In genomic region chr6:27188885-27189418, GRCh38 we compare ENCODE assay signal across 1 cellular context.
TF ChIP-seq lines count a peak whose summit lies in the region.

No MANE protein-coding gene starts in this region.

TF ChIP-seq in HCT116, 20 proteins besides CTCF, POLR2A, EP300 and RAD21 (continued from another document):
- no peak for TF ChIP-seq SIN3A (IDR thresholded peaks at IDR 0.05; ENCODE audit: low read depth)
TF ChIP-seq in HCT116: peak in this region for 2.
